In genomic region chr2:222613715-222614331, GRCh38 we compare ENCODE assay signal across 8 cellular contexts. TPM values are rescaled to one million over a fixed set of nuclear protein-coding genes. Genes with fewer than 3 reads are reported as not detected.
DNase-seq lines count a peak whose midpoint lies in the region; ATAC-seq and TF ChIP-seq lines count a peak whose summit lies in the region.

No MANE protein-coding gene starts in this region.

- H3K4me3 ChIP-seq in HEK293 (ENCODE audit: low read depth, low read length) (no peak overlapping the region), Loucy (ENCODE audit: low read length, poor library complexity, severe bottlenecking) (no peak overlapping the region), RWPE2 (ENCODE audit: severe bottlenecking) (no peak overlapping the region), esophagus squamous epithelium (no peak overlapping the region), neuronal stem cell (ENCODE audit: low read length in 2 of 2) (no peak overlapping the region)

- no peaks in the 10 kb centered on the region for H3K9me2 ChIP-seq in Loucy (replicated peaks; ENCODE audit: low read depth, low read length)

- H2BK120ac ChIP-seq in neuronal stem cell (ENCODE audit: low read depth, low read length): no peak overlapping the region

- WGBS in esophagus squamous epithelium, 2 donors: 51 to 56% methylated on average over 3 of the region's 3 CpGs
- no CpG with 5 or more reads among the region's 3 CpGs for WGBS in neuronal stem cell (ENCODE audit: extremely low coverage in 2 of 2, insufficient read length in 2 of 2, insufficient replicate concordance in 1 of 2), 2 donors

- H4K91ac ChIP-seq in neuronal stem cell (ENCODE audit: low read depth, low read length, poor library complexity): no peak overlapping the region

- H4K20me1 ChIP-seq in Loucy (ENCODE audit: insufficient read depth, low read length, poor library complexity, severe bottlenecking): no peaks in the 10 kb centered on the region

- H3K79me2 ChIP-seq in Loucy (ENCODE audit: insufficient read depth, low read length): no peaks in the 10 kb centered on the region

- no peak overlapping the region for H3K18ac ChIP-seq in neuronal stem cell (ENCODE audit: low read length)

- no peak overlapping the region for H2BK5ac ChIP-seq in neuronal stem cell (ENCODE audit: low read length)

- no peak overlapping the region for H3K23ac ChIP-seq in neuronal stem cell (ENCODE audit: low read depth, low read length, poor library complexity)

- TF ChIP-seq POLR2A in esophagus squamous epithelium (IDR thresholded peaks at IDR 0.05): no peak

- H3K9me3 ChIP-seq in HEK293 (ENCODE audit: control insufficient read depth, insufficient read depth, low read depth, low read length) (no peaks in the 10 kb centered on the region), Loucy (ENCODE audit: insufficient read depth, low read depth, low read length) (no peaks in the 10 kb centered on the region), RWPE2 (ENCODE audit: severe bottlenecking) (no peaks in the 10 kb centered on the region), esophagus squamous epithelium (no peaks in the 10 kb centered on the region), neuronal stem cell (replicated peaks in 1 of 2; ENCODE audit: control insufficient read depth in 2 of 2, insufficient read depth in 1 of 2, low read depth in 1 of 2, low read length in 2 of 2) (no peaks in the 10 kb centered on the region)

- H3K4me2 ChIP-seq in Loucy (ENCODE audit: low read depth, low read length, poor library complexity, severe bottlenecking) (no peak overlapping the region), neuronal stem cell (ENCODE audit: insufficient read depth, low read length, poor library complexity, severe bottlenecking) (no peak overlapping the region)

- no peaks in the 10 kb centered on the region for H3F3A ChIP-seq in Loucy (ENCODE audit: low read depth)

- H2AFZ ChIP-seq in Loucy (ENCODE audit: low read length) (no peak overlapping the region), neuronal stem cell (ENCODE audit: low read length) (no peak overlapping the region)

- CTCF ChIA-PET in HEK293 (lab: Yijun Ruan, JAX): interaction anchor here (0.5 to 3.0 kb wide), 11 partner anchors 10 to 607 kb away, joined by 3 to 18 read pairs (median 5); no protein-coding TSS in a partner anchor

- TF ChIP-seq CTCF in GM12801 (IDR thresholded peaks at IDR 0.05; ENCODE audit: extremely low read depth, insufficient read length) (peak; percentile 69), HEK293 (tag by site-specific recombination; IDR thresholded peaks at IDR 0.05) (0 out of 2 replicates have a peak, but pooled peaks have one; percentile 26), Loucy (conservative IDR thresholded peaks at IDR 0.05; ENCODE audit: low read length) (peak; percentile 82), RWPE2 (IDR thresholded peaks at IDR 0.05; ENCODE audit: poor library complexity, severe bottlenecking) (peak; percentile 82), esophagus squamous epithelium (IDR thresholded peaks at IDR 0.05) (peak; percentile 49 to 73 (median 64))

- H3K4me1 ChIP-seq in HEK293 (ENCODE audit: control insufficient read depth, insufficient read depth, low read length) (no peaks in the 10 kb centered on the region), Loucy (ENCODE audit: insufficient read depth, low read length, poor library complexity, severe bottlenecking) (no peaks in the 10 kb centered on the region), RWPE2 (ENCODE audit: insufficient read depth, poor library complexity, severe bottlenecking) (no peaks in the 10 kb centered on the region), esophagus squamous epithelium (no peaks in the 10 kb centered on the region), neuronal stem cell (ENCODE audit: control insufficient read depth in 2 of 2, insufficient read depth in 1 of 2, low read depth in 1 of 2, low read length in 2 of 2) (no peaks in the 10 kb centered on the region)

- no peak overlapping the region for H3K14ac ChIP-seq in neuronal stem cell (ENCODE audit: low read length)

- H4K8ac ChIP-seq in neuronal stem cell (ENCODE audit: low read depth, low read length): no peak overlapping the region

- H3K4ac ChIP-seq in neuronal stem cell (ENCODE audit: low read length): no peak overlapping the region

- H3K9ac ChIP-seq in Loucy (ENCODE audit: low read depth, low read length, poor library complexity, severe bottlenecking) (no peak overlapping the region), neuronal stem cell (ENCODE audit: low read depth, low read length, poor library complexity) (no peak overlapping the region)

- no peak overlapping the region for H2BK15ac ChIP-seq in neuronal stem cell (ENCODE audit: low read length)

- ATAC-seq in RWPE2 (ENCODE audit: low read depth): peak; percentile 72; the same call in 2 of the 3 replicates

- peak; percentile 53 for DNase-seq in A172 (ENCODE audit: low spot score)
- no peak for DNase-seq in RWPE2 (ENCODE audit: low spot score)
- DNase-seq in esophagus squamous epithelium (lab: John Stamatoyannopoulos, UW): no peak
- DNase-seq in neuronal stem cell (ENCODE audit: low spot score): peak; percentile 42
- DNase-seq in activated T-cell treated with anti-CD3 and anti-CD28 coated beads, Interleukin-2, amount 50 U/mL, for 1 hour: no peak

- H3K79me1 ChIP-seq in neuronal stem cell (ENCODE audit: low read depth, low read length): no peaks in the 10 kb centered on the region

- H2BK12ac ChIP-seq in neuronal stem cell (ENCODE audit: low read length): no peak overlapping the region

- intact Hi-C loops in esophagus squamous epithelium (cut with DNase I): loop anchor here (5.0 to 10.0 kb wide), 2 partner anchors 297 to 559 kb away; no protein-coding TSS in a partner anchor

- peaks cover 37 to 68% of the 10 kb centered on the region in 2 experiments for H3K36me3 ChIP-seq in HEK293 (ENCODE audit: control insufficient read depth in 2 of 2, insufficient read depth in 1 of 2, low read length in 2 of 2)
- H3K36me3 ChIP-seq in Loucy (ENCODE audit: insufficient read depth, low read length): peaks cover 40% of the 10 kb centered on the region; the same call in 1 of the 2 replicates
- H3K36me3 ChIP-seq in RWPE2 (ENCODE audit: low read depth): peaks cover 76% of the 10 kb centered on the region
- peaks cover 0 to 91% (median 0%) of the 10 kb centered on the region in 3 donors for H3K36me3 ChIP-seq in esophagus squamous epithelium
- H3K36me3 ChIP-seq in neuronal stem cell (replicated peaks in 1 of 2; ENCODE audit: control insufficient read depth in 2 of 2, insufficient read depth in 2 of 2, low read length in 2 of 2): peaks cover 6 to 88% of the 10 kb centered on the region in 2 donors

- POLR2A ChIA-PET in HEK293 (lab: Yijun Ruan, JAX): no interaction called here

- H2AK5ac ChIP-seq in neuronal stem cell (ENCODE audit: low read depth, low read length): no peak overlapping the region

- H3K27ac ChIP-seq in HEK293 (ENCODE audit: extremely low read depth, low read depth, low read length) (no peak overlapping the region), RWPE2 (ENCODE audit: poor library complexity, severe bottlenecking) (no peak overlapping the region), esophagus squamous epithelium (no peak overlapping the region), neuronal stem cell (replicated peaks; ENCODE audit: low read length) (no peak overlapping the region)

- H3K27me3 ChIP-seq in Loucy (ENCODE audit: insufficient read depth, low read length, poor library complexity, severe bottlenecking) (no peaks in the 10 kb centered on the region), RWPE2 (ENCODE audit: insufficient read depth, poor library complexity, severe bottlenecking) (no peaks in the 10 kb centered on the region), esophagus squamous epithelium (no peaks in the 10 kb centered on the region), neuronal stem cell (ENCODE audit: control insufficient read depth in 3 of 3, insufficient read depth in 3 of 3, low read depth in 1 of 3, low read length in 3 of 3) (no peaks in the 10 kb centered on the region)

TF ChIP-seq in HEK293, 187 proteins besides CTCF, POLR2A, EP300 and RAD21:
- TF ChIP-seq ZNF654 (tag by site-specific recombination; IDR thresholded peaks at IDR 0.05; ENCODE audit: low read depth) (peak; percentile 71), MZF1 (tag by site-specific recombination; IDR thresholded peaks at IDR 0.05; ENCODE audit: borderline replicate concordance) (no peak), EGR2 (tag by site-specific recombination; IDR thresholded peaks at IDR 0.05; ENCODE audit: low read depth) (no peak), ATF2 (tag by site-specific recombination; IDR thresholded peaks at IDR 0.05; ENCODE audit: low read depth) (no peak), ZNF211 (tag by site-specific recombination; IDR thresholded peaks at IDR 0.05; ENCODE audit: low read depth) (no peak)

RNA-seq across cellular contexts. Expression of gene FARSB, which starts 42.1 kb away (rescaled TPM):
- total RNA-seq in A172 (2014; rRNA removed; shearing (Covaris generic)): 47.5 and 51.8 TPM in 2 replicates
- 10 to 100 TPM in 3 of 4 donors, 1 to 10 TPM in 1; 9.7 to 26.8 (median 20.9) TPM for total RNA-seq in esophagus squamous epithelium
- 32.2 TPM for polyA plus RNA-seq in neuronal stem cell (2013, experiment 1 of 2)
- polyA plus RNA-seq in neuronal stem cell (2013, experiment 2 of 2): 32.4 TPM

RNA-seq across cellular contexts. Expression of gene MOGAT1, which starts 57.6 kb away (rescaled TPM):
- not detected in 2 replicates for total RNA-seq in A172 (2014; rRNA removed; shearing (Covaris generic))
- total RNA-seq in esophagus squamous epithelium: not detected
- 0.13 TPM for polyA plus RNA-seq in neuronal stem cell (2013, experiment 1 of 2)
- 0.28 TPM for polyA plus RNA-seq in neuronal stem cell (2013, experiment 2 of 2)

Comparison
In these comparisons a context has a peak if more than half of its experiments do, and no peak if none do; other contexts are left out.
1. DNase-seq: peak in A172 (single experiment) and neuronal stem cell (single experiment); none in RWPE2 (single experiment), esophagus squamous epithelium (single experiment) and activated T-cell treated with anti-CD3 and anti-CD28 coated beads, Interleukin-2, amount 50 U/mL, for 1 hour (single experiment).
2. CTCF ChIP-seq: peak in every context shown above with its lines; median percentile 82 in Loucy; 82 in RWPE2; 69 in GM12801; 64 in esophagus squamous epithelium; 26 in HEK293.